8 cellular contexts compared by ENCODE assay signal in genomic region chr5:112861638-112861985, GRCh38. TPM values are rescaled to one million over a fixed set of nuclear protein-coding genes. Genes with fewer than 3 reads are reported as not detected.
DNase-seq lines count a peak whose midpoint lies in the region; ATAC-seq and TF ChIP-seq lines count a peak whose summit lies in the region.

No MANE protein-coding gene starts in this region.

- peaks cover 20 to 23% of the 10 kb centered on the region in 2 donors for H3K4me1 Mint-ChIP-seq in effector memory CD8-positive, alpha-beta T cell (ENCODE audit: low read depth in 2 of 2)

- no peaks in the 10 kb centered on the region for H3K9me2 ChIP-seq in neural cell (ENCODE audit: insufficient read depth, low read length)

- H3K4me2 ChIP-seq in BLaER1 (peak overlapping the region; percentile 72), neural cell (ENCODE audit: low read length) (peak overlapping the region; percentile 80)

- peak overlapping the region; percentile 87 for H2AFZ ChIP-seq in neural cell (ENCODE audit: low read depth, low read length)

- H3K27me3 Mint-ChIP-seq in effector memory CD8-positive, alpha-beta T cell = peaks cover 1 to 10% of the 10 kb centered on the region in 2 donors

- H3K4me1 ChIP-seq in BLaER1 (peaks cover 28% of the 10 kb centered on the region), NT2/D1 (ENCODE audit: insufficient read depth, insufficient read length) (peaks cover 3% of the 10 kb centered on the region)

- no peaks in the 10 kb centered on the region for H3F3A ChIP-seq in neural cell (ENCODE audit: insufficient read depth, low read length, poor library complexity, severe bottlenecking)

- DNase-seq in NT2/D1 (ENCODE audit: low read depth, low spot score) = no peak
- no peak for DNase-seq in effector memory CD8-positive, alpha-beta T cell
- DNase-seq in NOMO-1 treated with DMSO at 0.1 percent for 48 hours (lab: John Stamatoyannopoulos, UW; ENCODE audit: unreplicated experiment) = no peak
- DNase-seq in NAMALWA (ENCODE audit: low spot score) = no peak
- DNase-seq in anterior cingulate cortex (lab: John Stamatoyannopoulos, UW) = no peak

- peak overlapping the region; percentile 94 to 95 for H3K4me3 Mint-ChIP-seq in effector memory CD8-positive, alpha-beta T cell

- H3K27ac ChIP-seq in BLaER1 = peak overlapping the region; percentile 90
- peak overlapping the region; percentile 81 for H3K27ac ChIP-seq in neural cell (ENCODE audit: low read length)

- H4K20me1 ChIP-seq in BLaER1 (peaks cover 21% of the 10 kb centered on the region; the same call in 1 of the 2 replicates), neural cell (ENCODE audit: insufficient read depth) (no peaks in the 10 kb centered on the region)

- H3K27ac Mint-ChIP-seq in effector memory CD8-positive, alpha-beta T cell = peak overlapping the region; percentile 94 to 97

- H3K79me2 ChIP-seq in neural cell (replicated peaks; ENCODE audit: insufficient read depth, low read length) = peaks cover 22% of the 10 kb centered on the region

- peaks cover 52% of the 10 kb centered on the region for H3K36me3 Mint-ChIP-seq in effector memory CD8-positive, alpha-beta T cell (ENCODE audit: insufficient read depth)

- H3K27me3 ChIP-seq in BLaER1 = no peaks in the 10 kb centered on the region
- no peaks in the 10 kb centered on the region for H3K27me3 ChIP-seq in NT2/D1 (ENCODE audit: insufficient read depth, insufficient read length)
- H3K27me3 ChIP-seq in neural cell (ENCODE audit: insufficient read depth, low read depth, low read length) = no peaks in the 10 kb centered on the region

- no peak for TF ChIP-seq CTCF in neural cell (IDR thresholded peaks at IDR 0.05; ENCODE audit: poor library complexity, severe bottlenecking)

- no peak for TF ChIP-seq RAD21 in neural cell (conservative IDR thresholded peaks at IDR 0.05)

- no peak for ATAC-seq in effector memory CD8-positive, alpha-beta T cell (replicated peaks)
- no peak for ATAC-seq in GM21576 (IDR thresholded peaks at IDR 0.05; ENCODE audit: unreplicated experiment)

- H3K9ac ChIP-seq in BLaER1 (peak overlapping the region; percentile 92), NT2/D1 (ENCODE audit: insufficient read length, low read depth) (peak overlapping the region; percentile 95), neural cell (ENCODE audit: low read length) (peak overlapping the region; percentile 86)

- no peaks in the 10 kb centered on the region; the same call in 1 of the 2 replicates for H3K9me3 ChIP-seq in BLaER1
- no peaks in the 10 kb centered on the region for H3K9me3 ChIP-seq in NT2/D1 (ENCODE audit: insufficient read depth, low read length)
- H3K9me3 ChIP-seq in neural cell (ENCODE audit: low read length) = no peaks in the 10 kb centered on the region

- H3K9me3 Mint-ChIP-seq in effector memory CD8-positive, alpha-beta T cell = no peaks in the 10 kb centered on the region

- H3K4me3 ChIP-seq in BLaER1 = peak overlapping the region; percentile 85
- H3K4me3 ChIP-seq in NT2/D1 (ENCODE audit: insufficient read length, low read depth) = peak overlapping the region; percentile 96
- H3K4me3 ChIP-seq in neural cell (ENCODE audit: low read length) = peak overlapping the region; percentile 80

- peaks cover 41% of the 10 kb centered on the region for H3K36me3 ChIP-seq in BLaER1
- peaks cover 41% of the 10 kb centered on the region for H3K36me3 ChIP-seq in NT2/D1 (ENCODE audit: insufficient read depth, insufficient read length, low read length)
- peaks cover 4% of the 10 kb centered on the region for H3K36me3 ChIP-seq in neural cell (ENCODE audit: insufficient read depth, low read length)

- no peak for TF ChIP-seq EP300 in neural cell (conservative IDR thresholded peaks at IDR 0.05; ENCODE audit: poor library complexity, severe bottlenecking)

TF ChIP-seq in neural cell, 6 proteins besides CTCF, POLR2A, EP300 and RAD21:
- TF ChIP-seq POLR2AphosphoS5 (IDR thresholded peaks at IDR 0.05) (no peak), REST (IDR thresholded peaks at IDR 0.05; ENCODE audit: borderline replicate concordance) (no peak), TAF1 (IDR thresholded peaks at IDR 0.05; ENCODE audit: low read depth) (no peak), SMC3 (conservative IDR thresholded peaks at IDR 0.05; ENCODE audit: poor library complexity) (no peak), MXI1 (conservative IDR thresholded peaks at IDR 0.05; ENCODE audit: poor library complexity, severe bottlenecking) (no peak), EZH2 (IDR thresholded peaks at IDR 0.05; ENCODE audit: borderline replicate concordance, insufficient read depth, low read length, poor library complexity, severe bottlenecking) (no peak)

RNA-seq across cellular contexts. Expression of gene SRP19, which starts 0.5 kb away (rescaled TPM):
- 127 and 179 TPM in 2 replicates for polyA plus RNA-seq in neural cell
- polyA minus RNA-seq in neural cell = 67.7 and 75.8 TPM in 2 replicates
